ENCODE assay signal across 12 cellular contexts in the genomic region with DNA sequence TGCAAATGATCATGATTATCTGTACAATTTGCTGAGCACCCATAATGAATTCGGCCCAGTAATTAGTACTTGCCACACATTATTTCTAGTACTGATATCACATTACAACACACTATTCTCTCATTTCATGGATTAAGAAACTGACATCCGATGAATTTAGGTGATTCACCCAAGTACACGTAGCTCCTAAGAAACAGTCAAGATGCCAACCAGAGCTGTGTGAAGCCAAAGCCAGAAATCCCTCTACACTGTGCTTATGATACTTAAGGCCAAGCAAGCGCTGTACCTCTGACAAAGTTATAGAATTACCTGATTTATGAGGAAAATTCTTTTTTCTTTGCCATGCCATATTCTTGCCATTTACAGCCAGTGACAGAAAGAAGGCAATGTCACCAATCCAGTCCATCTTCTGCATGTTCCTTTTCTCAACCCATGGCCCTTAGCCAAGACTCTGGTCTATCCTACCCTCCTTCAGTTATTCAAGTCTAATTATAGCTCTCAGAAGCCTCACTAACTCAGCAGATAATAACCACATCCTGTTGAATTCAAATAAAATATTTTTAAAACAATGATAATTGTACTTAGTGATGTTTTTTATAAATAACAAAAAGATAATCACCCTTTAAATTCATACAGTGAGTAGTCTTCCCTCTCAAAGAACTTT.
DNase-seq lines count a peak whose midpoint lies in the region; ATAC-seq, FAIRE-seq and TF ChIP-seq lines count a peak whose summit lies in the region.
"Had no signal": no experiment of that assay in that cellular context is flagged by ENCODE, and none has a peak within 500 bp of the region (broad histone marks: within the 10 kb centered on the region; RNA-seq: fewer than 3 reads in every experiment).

No MANE protein-coding gene starts in this region.

- no peak overlapping the region for H3K4me3 ChIP-seq in astrocyte (ENCODE audit: insufficient read depth, low read depth, low read length)

- H3K27ac Mint-ChIP-seq in astrocyte (ENCODE audit: unreplicated experiment): peak overlapping the region; percentile 91

- no peak overlapping the region for H3K9ac ChIP-seq in astrocyte (ENCODE audit: low read length)

- H3K4me1 Mint-ChIP-seq in astrocyte (ENCODE audit: low read depth, unreplicated experiment): peaks cover 29% of the 10 kb centered on the region
- H3K4me1 Mint-ChIP-seq: neural crest cell had no signal

- no peaks in the 10 kb centered on the region for H3K36me3 Mint-ChIP-seq in astrocyte (ENCODE audit: low read depth, unreplicated experiment)

- no peaks in the 10 kb centered on the region for H3K27me3 Mint-ChIP-seq in astrocyte (ENCODE audit: low read depth, unreplicated experiment)

- H3K79me2 ChIP-seq in astrocyte (ENCODE audit: insufficient read depth, low read length): no peaks in the 10 kb centered on the region

- no peak overlapping the region for H3K4me3 Mint-ChIP-seq in astrocyte (ENCODE audit: unreplicated experiment)
- H3K4me3 Mint-ChIP-seq: neural crest cell had no signal

- DNase-seq in SKM-1 treated with dmso at 0.1 percent for 144 hours (lab: John Stamatoyannopoulos, UW; ENCODE audit: unreplicated experiment): peak; percentile 30
- no peak for DNase-seq in SKM-1 (lab: John Stamatoyannopoulos, UW; ENCODE audit: unreplicated experiment)
- peak; percentile 39 for DNase-seq in NCI-H69 (lab: John Stamatoyannopoulos, UW)
- DNase-seq in astrocyte (ENCODE audit: low read depth): peak; percentile 31
- no peak for DNase-seq in sciatic nerve (ENCODE audit: low spot score)
- DNase-seq: activated CD4-positive, alpha-beta T cell treated with anti-CD3 and anti-CD28 coated beads, Interleukin-2, amount 50 U/mL, for 4 hours had no signal

- H3K27ac ChIP-seq in astrocyte (ENCODE audit: low read depth, low read length): no peak overlapping the region
- H3K27ac ChIP-seq: 22Rv1 had no signal

- FAIRE-seq in astrocyte (lab: Jason Lieb, UNC): peak; percentile 41
- FAIRE-seq: colon had no signal

- H2AFZ ChIP-seq in astrocyte (ENCODE audit: low read depth, low read length): no peak overlapping the region

- no peaks in the 10 kb centered on the region for H3K9me3 ChIP-seq in astrocyte (ENCODE audit: insufficient read depth, low read depth, low read length)

- no peaks in the 10 kb centered on the region for H3K36me3 ChIP-seq in astrocyte (ENCODE audit: insufficient read depth, low read length)

- H3K4me2 ChIP-seq in astrocyte (ENCODE audit: low read length): peak overlapping the region; percentile 42

- H3K4me1 ChIP-seq in astrocyte (ENCODE audit: insufficient read depth, low read length): peaks cover 7% of the 10 kb centered on the region

- no peaks in the 10 kb centered on the region for H4K20me1 ChIP-seq in astrocyte (ENCODE audit: insufficient read depth, low read length)

- no peak for TF ChIP-seq CTCF in astrocyte (IDR thresholded peaks at IDR 0.05; ENCODE audit: insufficient read depth, low read depth, low read length)

- intact Hi-C loops in sciatic nerve (cut with DNase I): no loop called here

- peak; percentile 52 for ATAC-seq in sciatic nerve
- no peak for ATAC-seq in GM21717 (IDR thresholded peaks at IDR 0.05; ENCODE audit: unreplicated experiment)
- no peak for ATAC-seq in HG03135 (IDR thresholded peaks at IDR 0.05; ENCODE audit: unreplicated experiment)
- ATAC-seq in HG03342 (IDR thresholded peaks at IDR 0.05; ENCODE audit: unreplicated experiment): no peak

- peaks cover 2% of the 10 kb centered on the region for H3K9me3 Mint-ChIP-seq in astrocyte (ENCODE audit: unreplicated experiment)
- H3K9me3 Mint-ChIP-seq: neural crest cell had no signal

- no peaks in the 10 kb centered on the region for H3K27me3 ChIP-seq in astrocyte (ENCODE audit: insufficient read depth, low read length)

Comparison
In these comparisons a context has a peak if more than half of its experiments do, and no peak if none do; other contexts are left out.
1. DNase-seq: peak in SKM-1 treated with dmso at 0.1 percent for 144 hours (single experiment), NCI-H69 (single experiment) and astrocyte (single experiment); none in SKM-1 (single experiment) and sciatic nerve (single experiment).